ENCODE assay signal across 21 cellular contexts in the genomic region with DNA sequence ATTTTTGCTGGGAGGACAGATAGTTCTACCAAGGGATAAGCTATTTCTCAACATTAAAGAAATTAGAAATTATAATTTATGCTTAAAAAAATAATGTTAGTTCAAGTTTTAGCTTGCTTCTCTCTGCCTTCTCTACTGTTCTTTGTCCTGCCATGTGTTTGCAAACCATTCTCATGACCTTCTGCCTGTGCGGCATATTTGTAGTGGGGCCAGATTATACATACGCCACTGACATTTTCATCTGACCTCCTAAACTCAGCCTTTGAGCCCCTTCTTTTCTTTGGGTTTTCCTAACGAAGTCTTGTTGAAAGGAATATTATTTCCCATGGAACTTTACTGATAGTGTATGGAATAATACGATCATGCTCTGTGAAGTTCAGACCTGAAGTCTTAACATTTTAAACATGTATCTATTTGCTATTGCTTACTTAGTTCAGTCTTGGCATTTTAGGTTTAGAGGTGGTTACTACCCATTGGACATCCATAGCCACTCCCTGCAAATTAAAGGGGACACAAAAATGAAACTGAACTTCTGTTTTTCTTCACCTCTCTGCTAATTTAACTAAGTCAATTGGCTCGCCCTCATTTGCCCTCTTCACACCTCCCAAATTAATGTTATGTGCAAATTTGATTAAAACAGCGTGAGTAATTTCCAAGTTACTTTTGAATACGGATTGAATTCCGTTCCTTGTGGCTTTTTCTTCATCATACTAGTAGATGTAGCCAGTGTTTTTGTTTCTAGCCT. TPM values are rescaled to one million over a fixed set of nuclear protein-coding genes. Genes with fewer than 3 reads are reported as not detected.
A peak's percentile ranks its signal among the peaks of the same experiment; 100 is the strongest.
DNase-seq lines count a peak whose midpoint lies in the region; ATAC-seq, FAIRE-seq and TF ChIP-seq lines count a peak whose summit lies in the region.
"Had no signal": no experiment of that assay in that cellular context is flagged by ENCODE, and none has a peak within 500 bp of the region (broad histone marks: within the 10 kb centered on the region; RNA-seq: fewer than 3 reads in every experiment).

No MANE protein-coding gene starts in this region.

- H3K4me3 Mint-ChIP-seq in progenitor cell of endocrine pancreas (ENCODE audit: low read depth): no peak overlapping the region
- H3K4me3 Mint-ChIP-seq: endodermal cell; immature natural killer cell; stimulated activated memory B cell treated with anti-CD40 and anti-IgM and Interleukin-4, amounts not matched to agents 10 μg/mL and 1 μg/mL and 100 μg/mL, for 72 hours had no signal

- CTCF ChIA-PET in K562 (lab: Yijun Ruan, JAX; ENCODE audit: low intra/inter-chr PET ratio): no interaction called here

- H3K9me3 Mint-ChIP-seq in progenitor cell of endocrine pancreas (ENCODE audit: low read depth): no peaks in the 10 kb centered on the region
- H3K9me3 Mint-ChIP-seq: endodermal cell; immature natural killer cell; stimulated activated memory B cell treated with anti-CD40 and anti-IgM and Interleukin-4, amounts not matched to agents 10 μg/mL and 1 μg/mL and 100 μg/mL, for 72 hours had no signal

- peak overlapping the region; percentile 46 for H3K27ac Mint-ChIP-seq in progenitor cell of endocrine pancreas
- H3K27ac Mint-ChIP-seq: endodermal cell; immature natural killer cell; stimulated activated memory B cell treated with anti-CD40 and anti-IgM and Interleukin-4, amounts not matched to agents 10 μg/mL and 1 μg/mL and 100 μg/mL, for 72 hours had no signal

- H3K9ac ChIP-seq in HUES64 (ENCODE audit: low read depth, low read length) (no peak overlapping the region), K562 (ENCODE audit: insufficient read depth in 1 of 2, low read depth in 2 of 2, low read length in 2 of 2) (0 out of 4 replicates have a peak overlapping the region, but pooled peaks of 1 of the 2 experiments have one; percentile 7)
- H3K9ac ChIP-seq: parathyroid adenoma had no signal

- WGBS in HUES64: 56% methylated on average over 7 of the region's 8 CpGs
- 69% methylated on average over 8 of the region's 8 CpGs for WGBS in K562 (ENCODE audit: insufficient coverage, low coverage, missing lambda C conversion rate)
- WGBS in esophagus squamous epithelium, 2 donors: 77 to 82% methylated on average over 8 of the region's 8 CpGs

- H3K79me2 ChIP-seq in K562 (ENCODE audit: control insufficient read depth, insufficient read depth, low read length): peaks cover 95% of the 10 kb centered on the region
- H3K79me2 ChIP-seq: parathyroid adenoma had no signal

- no peak for FAIRE-seq in K562 (lab: Jason Lieb, UNC)
- FAIRE-seq: GM12892 had no signal

- no peak for ATAC-seq in K562
- ATAC-seq in left colon: no peak
- ATAC-seq: stimulated activated memory B cell treated with anti-CD40 and anti-IgM and Interleukin-4, amounts not matched to agents 10 μg/mL and 1 μg/mL and 100 μg/mL, for 72 hours had no signal

- 0 out of 2 replicates have a peak, but pooled peaks cover 2% of the 10 kb centered on the region for H3K36me3 ChIP-seq in HUES64 (ENCODE audit: insufficient read depth, low read length)
- H3K36me3 ChIP-seq in K562 (ENCODE audit: control insufficient read depth, insufficient read depth, low read length): peaks cover 12% of the 10 kb centered on the region
- no peaks in the 10 kb centered on the region for H3K36me3 ChIP-seq in esophagus squamous epithelium
- H3K36me3 ChIP-seq: thoracic aorta had no signal

- peaks cover 6% of the 10 kb centered on the region; the same call in 1 of the 2 replicates for H4K20me1 ChIP-seq in K562 (replicated peaks; ENCODE audit: control insufficient read depth, insufficient read depth, low read length)

- H2AFZ ChIP-seq in K562 (ENCODE audit: low read depth, low read length): peak overlapping the region; percentile 24; the same call in 1 of the 2 replicates
- H2AFZ ChIP-seq: parathyroid adenoma had no signal

- TF ChIP-seq POLR2A in K562 (conservative IDR thresholded peaks at IDR 0.05) (no peak), esophagus squamous epithelium (IDR thresholded peaks at IDR 0.05) (no peak)

- no peaks in the 10 kb centered on the region for H3K36me3 Mint-ChIP-seq in progenitor cell of endocrine pancreas (ENCODE audit: insufficient read depth)
- H3K36me3 Mint-ChIP-seq: stimulated activated memory B cell treated with anti-CD40 and anti-IgM and Interleukin-4, amounts not matched to agents 10 μg/mL and 1 μg/mL and 100 μg/mL, for 72 hours had no signal

- in situ Hi-C loops in K562 (cut with MboI): no loop called here

- TF ChIP-seq CTCF in K562 (IDR thresholded peaks at IDR 0.05 in 2 of 3, conservative IDR thresholded peaks at IDR 0.05 in 1 of 3; ENCODE audit: insufficient read depth in 2 of 3, low read depth in 1 of 3, low read length in 3 of 3) (no peak), progenitor cell of endocrine pancreas (IDR thresholded peaks at IDR 0.05; ENCODE audit: unreplicated experiment) (no peak), esophagus squamous epithelium (IDR thresholded peaks at IDR 0.05) (no peak)

- H3K4me1 Mint-ChIP-seq in progenitor cell of endocrine pancreas (ENCODE audit: low read depth): peaks cover 39% of the 10 kb centered on the region
- H3K4me1 Mint-ChIP-seq: immature natural killer cell had no signal

- POLR2A ChIA-PET in K562 (lab: Yijun Ruan, JAX): interaction anchor here (1.0 to 2.7 kb wide), 8 partner anchors 10 to 26 kb away, joined by 3 to 21 read pairs (median 4); partner anchors contain the start of gene LRRC8D

- no peak for TF ChIP-seq EP300 in K562 (IDR thresholded peaks at IDR 0.05; ENCODE audit: low read length)

- H3K27me3 ChIP-seq in HUES64 (ENCODE audit: insufficient read depth, low read length): no peaks in the 10 kb centered on the region
- H3K27me3 ChIP-seq in K562 (ENCODE audit: control insufficient read depth in 2 of 2, insufficient read depth in 2 of 2, low read length in 2 of 2): no peaks in the 10 kb centered on the region
- H3K27me3 ChIP-seq in layer of hippocampus (ENCODE audit: control insufficient read depth, insufficient read depth, low read length): no peaks in the 10 kb centered on the region
- no peaks in the 10 kb centered on the region for H3K27me3 ChIP-seq in esophagus squamous epithelium

- H3K27ac ChIP-seq in HUES64 (ENCODE audit: low read depth, low read length) (peak overlapping the region; percentile 8; the same call in 1 of the 2 replicates), K562 (ENCODE audit: extremely low read depth, low read depth, low read length) (0 out of 3 replicates have a peak overlapping the region, but pooled peaks have one; percentile 12), layer of hippocampus (ENCODE audit: low read depth, low read length) (peak overlapping the region; percentile 86), esophagus squamous epithelium (no peak overlapping the region)
- H3K27ac ChIP-seq: parathyroid adenoma, thoracic aorta had no signal

- H3K4me1 ChIP-seq in HUES64 (ENCODE audit: insufficient read depth, low read length) (peaks cover 71% of the 10 kb centered on the region), K562 (replicated peaks in 1 of 2; ENCODE audit: control insufficient read depth in 2 of 2, insufficient read depth in 2 of 2, low read length in 2 of 2) (peaks cover 14 to 71% of the 10 kb centered on the region in 2 experiments), esophagus squamous epithelium (no peaks in the 10 kb centered on the region)
- H3K4me1 ChIP-seq: parathyroid adenoma had no signal

- H3K9me3 ChIP-seq in HUES64 (ENCODE audit: insufficient read depth, low read depth, low read length) (no peaks in the 10 kb centered on the region), K562 (replicated peaks; ENCODE audit: control insufficient read depth, insufficient read depth, low read depth, low read length) (no peaks in the 10 kb centered on the region), esophagus squamous epithelium (no peaks in the 10 kb centered on the region)
- H3K9me3 ChIP-seq: thoracic aorta had no signal

- no peaks in the 10 kb centered on the region for H3K27me3 Mint-ChIP-seq in progenitor cell of endocrine pancreas
- H3K27me3 Mint-ChIP-seq: stimulated activated memory B cell treated with anti-CD40 and anti-IgM and Interleukin-4, amounts not matched to agents 10 μg/mL and 1 μg/mL and 100 μg/mL, for 72 hours had no signal

- intact Hi-C loops in K562 (cut with micrococcal nuclease): no loop called here
- intact Hi-C loops in left colon (cut with DNase I, micrococcal nuclease): no loop called here
- intact Hi-C loops in esophagus squamous epithelium (cut with DNase I): no loop called here

- H3K4me2 ChIP-seq in K562 (ENCODE audit: insufficient read depth, low read length): peak overlapping the region; percentile 34; the same call in 1 of the 2 replicates

- no peaks in the 10 kb centered on the region for H3K9me1 ChIP-seq in K562 (ENCODE audit: control insufficient read depth, insufficient read depth, low read length)

- no TSS peak for BruUV-seq in K562 (replicated peaks; lab: Mats Ljungman, UMichigan)

- TF ChIP-seq RAD21 in K562 (CRISPR knock-in tag; conservative IDR thresholded peaks at IDR 0.05 in 1 of 2, IDR thresholded peaks at IDR 0.05 in 1 of 2): no peak

- DNase-seq in K562 (ENCODE audit: extremely low read depth in 1 of 4, low spot score in 3 of 4) (no peak), progenitor cell of endocrine pancreas (ENCODE audit: low spot score, unreplicated experiment) (no peak), left colon (no peak), AG20443 (ENCODE audit: low spot score) (no peak), esophagus squamous epithelium (lab: John Stamatoyannopoulos, UW) (no peak)
- DNase-seq: activated CD4-positive, alpha-beta T cell treated with anti-CD3 and anti-CD28 coated beads for 1 hour; activated naive CD4-positive, alpha-beta T cell treated with anti-CD3 and anti-CD28 coated beads, Interleukin-2, amount 50 U/mL, for 16 hours; aorta; DMS79; H7; immature natural killer cell; NCI-H1105 treated with DMSO at 0.1 percent for 48 hours; NCI-H524 treated with DMSO at 0.1 percent for 48 hours; SW 1271 had no signal

- H3K4me3 ChIP-seq in HUES64 (ENCODE audit: low read length): no peak overlapping the region
- H3K4me3 ChIP-seq in K562: no peak overlapping the region
- no peak overlapping the region for H3K4me3 ChIP-seq in esophagus squamous epithelium
- H3K4me3 ChIP-seq: thoracic aorta had no signal

RNA-seq across cellular contexts. Expression of gene LRRC8D, which starts 15.6 kb away (rescaled TPM):
- 34.0 TPM for polyA plus RNA-seq in HUES64 (2013, experiment 1 of 2)
- polyA plus RNA-seq in HUES64 (2013, experiment 2 of 2): 34.5 TPM
- 40.8 and 79.7 TPM in 2 replicates for total RNA-seq in K562 (2011; cell fraction: chromatin; rRNA removed; ENCODE audit: low replicate concordance)
- 33.0 and 35.8 TPM in 2 replicates for total RNA-seq in K562 (2011; cell fraction: nucleolus; rRNA removed)
- total RNA-seq in K562 (2011; cell fraction: nucleoplasm; rRNA removed): 50.9 and 57.0 TPM in 2 replicates
- 11.4 and 12.4 TPM in 2 replicates for total RNA-seq in K562 (2014; rRNA removed)
- 21.9 and 25.5 TPM in 2 replicates for total RNA-seq in K562 (2014; rRNA removed; fragmentation: Illumina TruSeq; extraction: Trizol)
- total RNA-seq in K562 (2015; rRNA removed; fragmentation: Illumina TruSeq; extraction: Trizol): 13.6 and 14.7 TPM in 2 replicates
- total RNA-seq in K562 (2021): 22.1 and 25.0 TPM in 2 replicates
- polyA plus RNA-seq in K562 (2011; rRNA removed): 53.9 and 66.3 TPM in 2 replicates
- 41.0 and 55.7 TPM in 2 replicates for polyA plus RNA-seq in K562 (2011; cell fraction: cytosol; rRNA removed)
- polyA plus RNA-seq in K562 (2011; cell fraction: nucleus; rRNA removed): 51.6 and 73.7 TPM in 2 replicates
- polyA plus RNA-seq in K562 (2012): 16.6 and 39.2 TPM in 2 replicates
- 24.9 and 26.1 TPM in 2 replicates for polyA plus RNA-seq in K562 (2014; fragmentation: Illumina TruSeq; extraction: Trizol)
- polyA plus RNA-seq in K562 (2014; fragmentation: Nextera tagmentation; extraction: Ambion mirVana): 1 to 10 TPM; 3.4 to 7.8 TPM
- polyA plus RNA-seq in K562 (2014; rRNA removed): 14.7 and 15.9 TPM in 2 replicates
- 58.4 and 72.6 TPM in 2 replicates for polyA minus RNA-seq in K562 (2011; rRNA and poly(A)+ RNA removed)
- 33.1 and 35.2 TPM in 2 replicates for polyA minus RNA-seq in K562 (2011; cell fraction: cytosol; rRNA and poly(A)+ RNA removed)
- polyA minus RNA-seq in K562 (2011; cell fraction: nucleus; rRNA and poly(A)+ RNA removed): 14.3 and 31.3 TPM in 2 replicates
- total RNA-seq in progenitor cell of endocrine pancreas: 41.2 and 42.1 TPM in 2 replicates
- total RNA-seq in left colon: 10 to 100 TPM; 36.6 to 48.0 TPM
- 10 to 100 TPM in 3 of 4 donors, 1 to 10 TPM in 1; 8.7 to 19.1 (median 10.9) TPM for total RNA-seq in esophagus squamous epithelium

Comparison
In these comparisons a context has a peak if more than half of its experiments do, and no peak if none do; other contexts are left out.
1. H3K27ac ChIP-seq: peak in HUES64 (single experiment), K562 (single experiment) and layer of hippocampus (single experiment); none in esophagus squamous epithelium (0 of 4).